14 cellular contexts compared by ENCODE assay signal in the genomic region with DNA sequence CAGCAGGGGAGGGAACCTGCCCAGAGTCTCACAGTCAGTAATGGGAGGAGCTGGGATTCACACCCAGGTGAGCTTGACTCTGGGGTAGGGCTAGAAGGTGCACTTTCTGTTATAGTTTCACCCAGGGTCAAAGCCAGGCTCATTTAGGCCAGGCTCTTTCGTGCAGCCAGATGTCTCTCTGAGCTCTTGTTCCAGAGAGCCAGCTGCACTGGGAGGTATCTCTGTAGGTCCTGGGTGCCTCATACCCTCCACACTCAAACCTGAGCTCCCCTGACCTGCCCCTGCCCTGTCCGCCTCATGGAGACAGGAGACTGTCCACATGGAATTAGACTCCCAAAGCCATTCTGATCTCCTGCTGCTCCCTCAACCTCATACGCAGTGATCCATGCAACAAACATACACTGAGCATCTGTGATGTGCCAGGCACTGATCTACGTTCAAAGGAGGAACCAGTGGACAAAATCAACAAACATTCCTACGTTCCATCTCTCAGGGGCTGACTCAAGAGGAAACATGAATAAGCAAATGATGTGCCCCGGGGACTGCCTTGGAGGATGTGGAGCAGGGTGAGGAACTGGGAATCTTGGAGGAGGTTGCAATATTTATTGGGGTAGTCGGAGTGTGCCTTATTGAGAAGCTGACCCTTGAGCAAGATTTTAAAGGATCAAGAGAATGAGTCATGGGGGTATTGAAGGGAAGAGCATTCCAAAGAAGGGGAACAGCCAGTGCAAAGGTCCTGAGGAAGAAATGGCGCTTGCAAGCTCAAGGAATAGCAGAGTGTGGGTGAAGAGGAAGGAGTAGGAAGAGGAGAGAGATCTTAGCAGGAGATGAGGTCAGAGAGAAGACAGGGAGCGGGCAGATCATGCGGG.
A peak's percentile ranks its signal among the peaks of the same experiment; 100 is the strongest.
DNase-seq lines count a peak whose midpoint lies in the region; ATAC-seq, FAIRE-seq and TF ChIP-seq lines count a peak whose summit lies in the region.
"Had no signal": no experiment of that assay in that cellular context is flagged by ENCODE, and none has a peak within 500 bp of the region (broad histone marks: within the 10 kb centered on the region; RNA-seq: fewer than 3 reads in every experiment).

No MANE protein-coding gene starts in this region.

- no peak overlapping the region for H3K4me3 ChIP-seq in AG09309 (ENCODE audit: control insufficient read depth, low read depth, low read length)
- H3K4me3 ChIP-seq in astrocyte of the cerebellum (ENCODE audit: low read depth, low read length), result no peak overlapping the region
- no peak overlapping the region for H3K4me3 ChIP-seq in keratinocyte (ENCODE audit: control insufficient read depth in 2 of 3, extremely low read depth in 1 of 3, insufficient read depth in 2 of 3, low read depth in 1 of 3, low read length in 3 of 3)
- H3K4me3 ChIP-seq in gastrocnemius medialis, result no peak overlapping the region
- H3K4me3 ChIP-seq: esophagus muscularis mucosa, SK-N-MC had no signal

- TF ChIP-seq POLR2A in gastrocnemius medialis (IDR thresholded peaks at IDR 0.05), result no peak

- H3K27ac ChIP-seq in keratinocyte (ENCODE audit: control insufficient read depth, insufficient read depth, low read length) (no peak overlapping the region), gastrocnemius medialis (no peak overlapping the region)
- H3K27ac ChIP-seq: esophagus muscularis mucosa, SK-N-MC had no signal

- in situ Hi-C loops in astrocyte of the cerebellum (cut with HindIII; ENCODE audit: low sequenced_read_pairs), result no loop called here
- in situ Hi-C loops in gastrocnemius medialis (cut with MboI; ENCODE audit: low sequenced_read_pairs in 4 of 4), result no loop called here

- peak; percentile 55 for FAIRE-seq in keratinocyte (lab: Jason Lieb, UNC)

- H2AFZ ChIP-seq in keratinocyte (ENCODE audit: control insufficient read depth, low read length), result peak overlapping the region; percentile 22

- H3K9me3 ChIP-seq in keratinocyte (ENCODE audit: control insufficient read depth, low read depth, low read length) (no peaks in the 10 kb centered on the region), gastrocnemius medialis (no peaks in the 10 kb centered on the region)
- H3K9me3 ChIP-seq: Caco-2, esophagus muscularis mucosa had no signal

- no peak for TF ChIP-seq CTCF in AG09309 (IDR thresholded peaks at IDR 0.05; ENCODE audit: control insufficient read depth, insufficient read depth, low read depth, low read length, missing control alignments)
- no peak for TF ChIP-seq CTCF in astrocyte of the cerebellum (IDR thresholded peaks at IDR 0.05; ENCODE audit: low read depth, low read length, missing control alignments)
- TF ChIP-seq CTCF in keratinocyte (optimal IDR thresholded peaks at IDR 0.05 in 1 of 3, IDR thresholded peaks at IDR 0.05 in 1 of 3, conservative IDR thresholded peaks at IDR 0.05 in 1 of 3; ENCODE audit: extremely low read depth in 1 of 3, insufficient read depth in 2 of 3, low read length in 3 of 3), result no peak
- no peak for TF ChIP-seq CTCF in gastrocnemius medialis (IDR thresholded peaks at IDR 0.05 in 4 of 5, conservative IDR thresholded peaks at IDR 0.05 in 1 of 5)

- intact Hi-C loops in gastrocnemius medialis (cut with DNase I; ENCODE audit: low total_unique reads), result no loop called here

- no peaks in the 10 kb centered on the region for H3K36me3 ChIP-seq in keratinocyte (ENCODE audit: control insufficient read depth in 2 of 2, extremely low read depth in 1 of 2, insufficient read depth in 2 of 2, low read length in 2 of 2)
- H3K36me3 ChIP-seq in gastrocnemius medialis, result no peaks in the 10 kb centered on the region
- H3K36me3 ChIP-seq: esophagus muscularis mucosa had no signal

- H4K20me1 ChIP-seq in keratinocyte (ENCODE audit: control insufficient read depth, extremely low read depth, insufficient read depth, low read length), result no peaks in the 10 kb centered on the region

- H3K4me2 ChIP-seq in keratinocyte (ENCODE audit: control insufficient read depth, extremely low read depth, insufficient read depth, low read depth, low read length), result peak overlapping the region; percentile 16

- peak; percentile 66 for DNase-seq in AG09309 (ENCODE audit: low read depth)
- DNase-seq in HS-5 (ENCODE audit: low read depth), result peak; percentile 91
- DNase-seq in astrocyte of the cerebellum (ENCODE audit: low read depth), result peak; percentile 42
- DNase-seq in keratinocyte (ENCODE audit: low read depth, low spot score), result peak; percentile 21
- no peak for DNase-seq in NCI-H1694 (lab: John Stamatoyannopoulos, UW)
- DNase-seq in SIG-M5 treated with dmso at 0.1 percent for 504 hours (lab: John Stamatoyannopoulos, UW; ENCODE audit: unreplicated experiment), result no peak
- DNase-seq in gastrocnemius medialis, result no peak
- DNase-seq in DMS 273 (lab: John Stamatoyannopoulos, UW; ENCODE audit: unreplicated experiment), result no peak
- DNase-seq: activated CD4-positive, alpha-beta T cell treated with anti-CD3 and anti-CD28 coated beads, Interleukin-2, amount 50 U/mL, for 1 hour; left ventricle myocardium superior; NCI-H2171 treated with DMSO at 0.1 percent for 48 hours had no signal

- no peaks in the 10 kb centered on the region for H3K79me2 ChIP-seq in keratinocyte (ENCODE audit: control insufficient read depth, insufficient read depth, low read length)

- dilution Hi-C loops in keratinocyte (cut with MboI; ENCODE audit: extremely low pct_ligation_motif_present, low sequenced_read_pairs), result no loop called here

- no peak overlapping the region for H3K9ac ChIP-seq in keratinocyte (ENCODE audit: control insufficient read depth, extremely low read depth, insufficient read depth, low read length)

- peaks cover 11% of the 10 kb centered on the region for H3K4me1 ChIP-seq in keratinocyte (ENCODE audit: control insufficient read depth, extremely low read depth, insufficient read depth, low read length)
- no peaks in the 10 kb centered on the region for H3K4me1 ChIP-seq in gastrocnemius medialis
- H3K4me1 ChIP-seq: Caco-2 had no signal

- ATAC-seq in gastrocnemius medialis, result no peak
- ATAC-seq: left ventricle myocardium superior had no signal

- H3K27me3 ChIP-seq in keratinocyte (ENCODE audit: control insufficient read depth, extremely low read depth, insufficient read depth, low read length) (no peaks in the 10 kb centered on the region), gastrocnemius medialis (no peaks in the 10 kb centered on the region)
- H3K27me3 ChIP-seq: esophagus muscularis mucosa had no signal

- H3K9me1 ChIP-seq in keratinocyte (ENCODE audit: control insufficient read depth, extremely low read depth, insufficient read depth, low read length), result no peaks in the 10 kb centered on the region

Comparison
In these comparisons a context has a peak if more than half of its experiments do, and no peak if none do; other contexts are left out.
1. DNase-seq: peak in AG09309 (single experiment), HS-5 (single experiment), astrocyte of the cerebellum (single experiment) and keratinocyte (single experiment); none in NCI-H1694 (single experiment), SIG-M5 treated with dmso at 0.1 percent for 504 hours (single experiment), gastrocnemius medialis (0 of 2) and DMS 273 (single experiment).